ENCODE assay signal across 12 cellular contexts in the genomic region with DNA sequence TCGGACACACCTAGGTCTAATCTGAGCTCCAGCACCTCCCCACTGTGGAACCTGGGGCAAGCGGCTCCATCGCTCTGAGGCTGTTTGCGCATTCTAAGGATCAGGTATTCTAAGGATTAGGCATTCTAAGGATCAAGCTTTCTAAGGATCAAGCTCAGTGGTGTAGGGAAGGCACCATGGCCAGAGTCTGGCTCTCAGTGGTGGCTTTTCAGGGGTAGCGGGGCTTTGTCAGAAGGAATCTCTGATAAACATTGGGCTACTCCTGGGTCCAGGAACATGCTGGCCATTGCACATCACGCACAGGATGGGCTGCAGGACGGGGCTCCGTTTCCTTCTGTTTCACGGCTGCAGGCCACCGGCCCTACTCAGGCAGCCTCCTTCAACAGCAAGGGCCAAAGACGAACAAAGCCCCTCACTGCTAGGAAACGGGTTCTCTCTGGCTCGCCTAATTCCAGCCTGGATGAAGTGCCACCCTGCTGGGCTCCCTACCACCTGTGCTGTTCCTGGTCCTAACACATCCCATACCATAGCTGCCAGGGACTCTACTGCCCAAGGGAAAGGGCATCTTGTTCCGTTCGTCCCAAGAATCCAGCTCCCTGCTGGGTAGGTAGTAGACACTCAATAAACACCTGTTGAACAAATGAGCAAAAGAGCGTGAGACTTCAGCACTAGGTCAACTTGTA. TPM values are rescaled to one million over a fixed set of nuclear protein-coding genes. Genes with fewer than 3 reads are reported as not detected.
"Had no signal": no experiment of that assay in that cellular context is flagged by ENCODE, and none has a peak within 500 bp of the region (broad histone marks: within the 10 kb centered on the region; RNA-seq: fewer than 3 reads in every experiment).

No MANE protein-coding gene starts in this region.

- H3K27ac Mint-ChIP-seq: activated naive CD4-positive, alpha-beta T cell treated with anti-CD3 and anti-CD28 coated beads, Interleukin-2, amount 10 ng/mL, durations not matched to agents 7 days and 5 days; activated T-helper 17 cell treated with anti-CD3 and anti-CD28 coated beads, Interleukin-2, amount 50 U/mL, for 72 hours; dendritic cell treated with granulocyte-macrophage colony-stimulating factor and Interleukin-4, amounts not matched to agents 40 ng/mL and 50 ng/mL, for 4 days; naive B cell had no signal

- H3K9me3 ChIP-seq: lower lobe of right lung, psoas muscle had no signal

- H3K4me1 Mint-ChIP-seq: activated T-helper 17 cell treated with anti-CD3 and anti-CD28 coated beads, Interleukin-2, amount 50 U/mL, for 72 hours had no signal

- H3K27ac ChIP-seq: lower lobe of right lung, psoas muscle had no signal

- DNase-seq: activated CD4-positive, alpha-beta T cell treated with anti-CD3 and anti-CD28 coated beads for 4 hours; activated naive CD4-positive, alpha-beta T cell treated with anti-CD3 and anti-CD28 coated beads, Interleukin-2, amount 10 ng/mL, durations not matched to agents 7 days and 5 days; activated T-cell treated with anti-CD3 and anti-CD28 coated beads for 4 hours; central memory CD4-positive, alpha-beta T cell; lower lobe of right lung; naive B cell; psoas muscle; stimulated activated CD4-positive, alpha-beta T cell treated with anti-CD3 and anti-CD28 coated beads, Interleukin-2, amount 100 ng/mL, for 48 hours; stimulated activated naive CD4-positive, alpha-beta T cell treated with Interleukin-2 at 50 U/mL for 16 hours; T-helper 9 cell had no signal

- H3K36me3 Mint-ChIP-seq: activated naive CD4-positive, alpha-beta T cell treated with anti-CD3 and anti-CD28 coated beads, Interleukin-2, amount 10 ng/mL, durations not matched to agents 7 days and 5 days; naive B cell had no signal

- H3K4me3 Mint-ChIP-seq: activated naive CD4-positive, alpha-beta T cell treated with anti-CD3 and anti-CD28 coated beads, Interleukin-2, amount 10 ng/mL, durations not matched to agents 7 days and 5 days; activated T-helper 17 cell treated with anti-CD3 and anti-CD28 coated beads, Interleukin-2, amount 50 U/mL, for 72 hours; dendritic cell treated with granulocyte-macrophage colony-stimulating factor and Interleukin-4, amounts not matched to agents 40 ng/mL and 50 ng/mL, for 4 days; naive B cell had no signal

- H3K36me3 ChIP-seq: lower lobe of right lung had no signal

- H3K4me3 ChIP-seq: lower lobe of right lung, psoas muscle had no signal

- H3K9me3 Mint-ChIP-seq: activated naive CD4-positive, alpha-beta T cell treated with anti-CD3 and anti-CD28 coated beads, Interleukin-2, amount 10 ng/mL, durations not matched to agents 7 days and 5 days; activated T-helper 17 cell treated with anti-CD3 and anti-CD28 coated beads, Interleukin-2, amount 50 U/mL, for 72 hours; dendritic cell treated with granulocyte-macrophage colony-stimulating factor and Interleukin-4, amounts not matched to agents 40 ng/mL and 50 ng/mL, for 4 days; naive B cell had no signal

- ATAC-seq: activated T-helper 17 cell treated with anti-CD3 and anti-CD28 coated beads, Interleukin-2, amount 50 U/mL, for 72 hours; lower lobe of right lung; psoas muscle had no signal

RNA-seq across cellular contexts. Expression of gene C1QTNF1, which starts 5.5 kb away (rescaled TPM):
- total RNA-seq: activated T-helper 17 cell treated with anti-CD3 and anti-CD28 coated beads, Interleukin-2, amount 50 U/mL, for 72 hours had no signal
